In the genomic region with DNA sequence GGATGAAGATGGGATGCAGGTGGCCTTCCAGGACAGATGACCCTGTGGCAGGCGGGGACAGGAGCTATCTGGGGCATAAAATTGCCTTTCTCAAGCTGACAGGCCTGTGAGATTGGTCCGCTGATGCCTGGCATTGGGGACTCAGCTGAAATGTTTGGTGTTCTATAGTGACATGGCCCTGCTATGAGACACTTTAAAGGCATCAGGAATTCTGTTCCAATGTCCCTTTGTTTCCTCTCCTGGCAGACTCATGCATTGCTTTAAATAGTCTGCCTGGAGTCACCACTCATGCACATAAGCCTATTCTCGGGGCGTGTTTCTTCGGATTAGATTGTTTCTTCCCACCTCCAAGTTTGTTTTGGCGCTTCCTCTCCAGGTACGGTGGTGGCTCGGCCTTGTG, we compare ENCODE assay signal across 15 cellular contexts.
A peak's percentile ranks its signal among the peaks of the same experiment; 100 is the strongest.
DNase-seq lines count a peak whose midpoint lies in the region; ATAC-seq, FAIRE-seq and TF ChIP-seq lines count a peak whose summit lies in the region.
"Had no signal": no experiment of that assay in that cellular context is flagged by ENCODE, and none has a peak within 500 bp of the region (broad histone marks: within the 10 kb centered on the region; RNA-seq: fewer than 3 reads in every experiment).

No MANE protein-coding gene starts in this region.

- in situ Hi-C loops in HepG2 (cut with HindIII; ENCODE audit: extremely low pct_ligation_motif_present, low pct_unique_long_range_greater_than_20kb), result loop anchor here (5.0 to 10.0 kb wide), 4 partner anchors 86 to 538 kb away; no protein-coding TSS in a partner anchor

- H2BK12ac ChIP-seq in neuronal stem cell (ENCODE audit: low read length), result no peak overlapping the region

- TF ChIP-seq CTCF in HepG2 (CRISPR knock-in tag; IDR thresholded peaks at IDR 0.05), result no peak
- TF ChIP-seq CTCF in right lobe of liver (IDR thresholded peaks at IDR 0.05), result no peak
- TF ChIP-seq CTCF in left ventricle myocardium inferior (IDR thresholded peaks at IDR 0.05; ENCODE audit: borderline replicate concordance), result no peak

- no peaks in the 10 kb centered on the region for H3K36me3 Mint-ChIP-seq in CD8-positive, alpha-beta memory T cell
- H3K36me3 Mint-ChIP-seq: activated naive CD4-positive, alpha-beta T cell treated with anti-CD3 and anti-CD28 coated beads, Interleukin-2, amount 50 U/mL, for 24 hours had no signal

- intact Hi-C loops in HepG2 (cut with micrococcal nuclease; ENCODE audit: unreplicated experiment), result loop anchor here (1.0 to 10.0 kb wide), 5 partner anchors 86 to 611 kb away; partner anchors contain the start of gene NEDD4L
- intact Hi-C loops in right lobe of liver (cut with DNase I), result loop anchor here in 1 of 2 donors (10.0 kb wide), 1 partner anchor 272 kb away; no protein-coding TSS in a partner anchor
- intact Hi-C loops in left ventricle myocardium inferior (cut with micrococcal nuclease), result loop anchor here (10.0 kb wide), 1 partner anchor 88 kb away; no protein-coding TSS in a partner anchor

- H3K4ac ChIP-seq in neuronal stem cell (ENCODE audit: low read length), result no peak overlapping the region

- FAIRE-seq in HepG2 (lab: Jason Lieb, UNC), result no peak
- FAIRE-seq: GM12878, urothelium cell line had no signal

- no peak for TF ChIP-seq EP300 in HepG2 (IDR thresholded peaks at IDR 0.05; ENCODE audit: low read depth in 2 of 2, low read length in 2 of 2)
- TF ChIP-seq EP300 in HepG2 (CRISPR knock-in tag; IDR thresholded peaks at IDR 0.05; ENCODE audit: borderline replicate concordance), result no peak

- H2AFZ ChIP-seq in HepG2 (ENCODE audit: low read length), result no peak overlapping the region
- H2AFZ ChIP-seq in neuronal stem cell (ENCODE audit: low read length), result peak overlapping the region; percentile 70

- CTCF ChIA-PET in HepG2 (lab: Yijun Ruan, JAX; ENCODE audit: low intra/inter-chr PET ratio, low total read pairs), result interaction anchor here (1.3 to 2.8 kb wide), 4 partner anchors 79 to 450 kb away, joined by 4 to 36 read pairs (median 8); no protein-coding TSS in a partner anchor
- CTCF ChIA-PET in CD8-positive, alpha-beta memory T cell (lab: Charles Lee), result interaction anchor here (1.1 kb wide), 1 partner anchor 287 kb away, joined by 3 read pairs; no protein-coding TSS in a partner anchor

- POLR2A ChIA-PET in HepG2 (lab: Yijun Ruan, JAX), result interaction anchor here (1.0 to 4.4 kb wide), 5 partner anchors 77 to 534 kb away, joined by 3 to 24 read pairs (median 7); no protein-coding TSS in a partner anchor
- POLR2A ChIA-PET in CD8-positive, alpha-beta memory T cell (lab: Charles Lee), result no interaction called here

- no peak overlapping the region for H3K4me3 Mint-ChIP-seq in CD8-positive, alpha-beta memory T cell
- H3K4me3 Mint-ChIP-seq: activated naive CD4-positive, alpha-beta T cell treated with anti-CD3 and anti-CD28 coated beads, Interleukin-2, amount 50 U/mL, for 24 hours; activated T-cell treated with anti-CD3 and anti-CD28 coated beads, Interleukin-2, amount 50 U/mL, for 4 hours had no signal

- peak; percentile 8; the same call in 1 of the 3 replicates for ATAC-seq in HepG2
- ATAC-seq in right lobe of liver, result no peak
- no peak for ATAC-seq in esophagus mucosa
- no peak for ATAC-seq in HG02885 (IDR thresholded peaks at IDR 0.05; ENCODE audit: poor library complexity, unreplicated experiment)

- no peak overlapping the region for H2BK120ac ChIP-seq in neuronal stem cell (ENCODE audit: low read depth, low read length)

- H3K27me3 Mint-ChIP-seq in CD8-positive, alpha-beta memory T cell, result peaks cover 13 to 59% of the 10 kb centered on the region in 2 donors

- H3K9me3 Mint-ChIP-seq in CD8-positive, alpha-beta memory T cell, result no peaks in the 10 kb centered on the region
- H3K9me3 Mint-ChIP-seq: activated naive CD4-positive, alpha-beta T cell treated with anti-CD3 and anti-CD28 coated beads, Interleukin-2, amount 50 U/mL, for 24 hours; activated T-cell treated with anti-CD3 and anti-CD28 coated beads, Interleukin-2, amount 50 U/mL, for 4 hours had no signal

- H2BK5ac ChIP-seq in neuronal stem cell (ENCODE audit: low read length), result no peak overlapping the region

- no peak overlapping the region for H4K8ac ChIP-seq in neuronal stem cell (ENCODE audit: low read depth, low read length)

- H3K14ac ChIP-seq in neuronal stem cell (ENCODE audit: low read length), result no peak overlapping the region

- H3K79me2 ChIP-seq in HepG2 (ENCODE audit: insufficient read depth, low read length), result no peaks in the 10 kb centered on the region

- H3K18ac ChIP-seq in neuronal stem cell (ENCODE audit: low read length), result no peak overlapping the region

- H3K4me2 ChIP-seq in HepG2 (ENCODE audit: low read depth, low read length), result no peak overlapping the region
- no peak overlapping the region for H3K4me2 ChIP-seq in neuronal stem cell (ENCODE audit: insufficient read depth, low read length, poor library complexity, severe bottlenecking)

- H3K9ac ChIP-seq in HepG2 (ENCODE audit: insufficient read depth, low read depth, low read length), result no peak overlapping the region; the same call in 1 of the 2 replicates
- H3K9ac ChIP-seq in neuronal stem cell (ENCODE audit: low read depth, low read length, poor library complexity), result no peak overlapping the region

- no peaks in the 10 kb centered on the region for H4K20me1 ChIP-seq in HepG2 (ENCODE audit: insufficient read depth, low read length)

- no peaks in the 10 kb centered on the region for H3K79me1 ChIP-seq in neuronal stem cell (ENCODE audit: low read depth, low read length)

- H2BK15ac ChIP-seq in neuronal stem cell (ENCODE audit: low read length), result no peak overlapping the region

- H3K27me3 ChIP-seq in HepG2 (ENCODE audit: control insufficient read depth in 1 of 2, insufficient read depth in 2 of 2, low read length in 2 of 2) (no peaks in the 10 kb centered on the region), right lobe of liver (no peaks in the 10 kb centered on the region), left ventricle myocardium inferior (ENCODE audit: low read depth) (peaks cover 6% of the 10 kb centered on the region), neuronal stem cell (ENCODE audit: control insufficient read depth in 3 of 3, insufficient read depth in 3 of 3, low read depth in 1 of 3, low read length in 3 of 3) (no peaks in the 10 kb centered on the region)
- no peaks in the 10 kb centered on the region for H3K27me3 ChIP-seq in CD8-positive, alpha-beta memory T cell (ENCODE audit: insufficient read depth, low read length, poor library complexity, severe bottlenecking)

- peak overlapping the region; percentile 26 for H2AK5ac ChIP-seq in neuronal stem cell (ENCODE audit: low read depth, low read length)

- TF ChIP-seq POLR2A in HepG2 (IDR thresholded peaks at IDR 0.05; ENCODE audit: insufficient read depth in 1 of 2, low read depth in 2 of 2, low read length in 2 of 2) (no peak), right lobe of liver (IDR thresholded peaks at IDR 0.05) (no peak)

- H3K36me3 ChIP-seq in HepG2 (replicated peaks in 1 of 2; ENCODE audit: control insufficient read depth in 1 of 2, insufficient read depth in 2 of 2, low read length in 2 of 2), result no peaks in the 10 kb centered on the region; a peak in 1 of 5 replicates
- H3K36me3 ChIP-seq in right lobe of liver, result no peaks in the 10 kb centered on the region
- H3K36me3 ChIP-seq in left ventricle myocardium inferior, result no peaks in the 10 kb centered on the region
- H3K36me3 ChIP-seq in neuronal stem cell (replicated peaks in 1 of 2; ENCODE audit: control insufficient read depth in 2 of 2, insufficient read depth in 2 of 2, low read length in 2 of 2), result no peaks in the 10 kb centered on the region
- H3K36me3 ChIP-seq in CD8-positive, alpha-beta memory T cell (ENCODE audit: insufficient read depth, low read length), result no peaks in the 10 kb centered on the region

- H3K4me1 ChIP-seq in HepG2 (ENCODE audit: insufficient read depth, low read length) (peaks cover 98% of the 10 kb centered on the region), right lobe of liver (peaks cover 0 to 9% (median 0%) of the 10 kb centered on the region in 4 donors), left ventricle myocardium inferior (peaks cover 30% of the 10 kb centered on the region), neuronal stem cell (ENCODE audit: control insufficient read depth in 2 of 2, insufficient read depth in 1 of 2, low read depth in 1 of 2, low read length in 2 of 2) (peaks cover 2 to 5% of the 10 kb centered on the region in 2 donors)
- H3K4me1 ChIP-seq in CD8-positive, alpha-beta memory T cell (ENCODE audit: insufficient read depth, low read length), result no peaks in the 10 kb centered on the region

- H4K91ac ChIP-seq in neuronal stem cell (ENCODE audit: low read depth, low read length, poor library complexity), result no peak overlapping the region

- no peak overlapping the region for H3K23ac ChIP-seq in neuronal stem cell (ENCODE audit: low read depth, low read length, poor library complexity)

- DNase-seq in HepG2 (ENCODE audit: low spot score) (no peak), right lobe of liver (no peak), left ventricle myocardium inferior (no peak), neuronal stem cell (ENCODE audit: low spot score) (no peak), NCI-H187 (lab: John Stamatoyannopoulos, UW) (no peak)
- DNase-seq in CD8-positive, alpha-beta memory T cell, result no peak
- DNase-seq: cortex of kidney, GF-D8 had no signal

- 90% methylated on average over 6 of the region's 8 CpGs for WGBS in HepG2 (ENCODE audit: low lambda C conversion rate)
- WGBS in right lobe of liver (ENCODE audit: insufficient coverage, low coverage, low lambda C conversion rate, missing lambda C conversion rate), result 56% methylated on average over 6 of the region's 8 CpGs
- no CpG with 5 or more reads among the region's 8 CpGs for WGBS in neuronal stem cell (ENCODE audit: extremely low coverage in 2 of 2, insufficient read length in 2 of 2, insufficient replicate concordance in 1 of 2), 2 donors

- H3K4me1 Mint-ChIP-seq in CD8-positive, alpha-beta memory T cell, result peaks cover 8 to 11% (median 8%) of the 10 kb centered on the region in 3 donors

- TF ChIP-seq RAD21 in HepG2 (CRISPR knock-in tag; IDR thresholded peaks at IDR 0.05), result no peak

- H3K9me3 ChIP-seq in HepG2 (ENCODE audit: low read length) (no peaks in the 10 kb centered on the region), right lobe of liver (no peaks in the 10 kb centered on the region), left ventricle myocardium inferior (replicated peaks) (no peaks in the 10 kb centered on the region), neuronal stem cell (replicated peaks in 1 of 2; ENCODE audit: control insufficient read depth in 2 of 2, insufficient read depth in 1 of 2, low read depth in 1 of 2, low read length in 2 of 2) (no peaks in the 10 kb centered on the region)
- no peaks in the 10 kb centered on the region for H3K9me3 ChIP-seq in CD8-positive, alpha-beta memory T cell (ENCODE audit: low read length)

- H3K27ac ChIP-seq in HepG2 (ENCODE audit: extremely low read length, insufficient read depth, low read length) (peak overlapping the region; percentile 63), right lobe of liver (peak overlapping the region in 1 of 3 donors; percentile 31), left ventricle myocardium inferior (replicated peaks) (peak overlapping the region; percentile 73), neuronal stem cell (replicated peaks; ENCODE audit: low read length) (no peak overlapping the region)
- no peak overlapping the region for H3K27ac ChIP-seq in CD8-positive, alpha-beta memory T cell (ENCODE audit: low read depth, low read length)

- H3K27ac Mint-ChIP-seq in CD8-positive, alpha-beta memory T cell, result no peak overlapping the region

- H3K4me3 ChIP-seq in HepG2 (replicated peaks in 1 of 3; ENCODE audit: insufficient read depth in 1 of 3, low read depth in 2 of 3, low read length in 3 of 3) (no peak overlapping the region), right lobe of liver (no peak overlapping the region), left ventricle myocardium inferior (peak overlapping the region; percentile 39), neuronal stem cell (ENCODE audit: low read length in 2 of 2) (no peak overlapping the region)
- no peak overlapping the region for H3K4me3 ChIP-seq in CD8-positive, alpha-beta memory T cell (ENCODE audit: low read length)
- H3K4me3 ChIP-seq: GM12878, skin epidermis had no signal

- no TSS peak for BruUV-seq in HepG2 (replicated peaks; lab: Mats Ljungman, UMichigan)

Comparison
In these comparisons a context has a peak if more than half of its experiments do, and no peak if none do; other contexts are left out.
1. H3K27ac ChIP-seq: peak in HepG2 (single experiment) and left ventricle myocardium inferior (single experiment); none in neuronal stem cell (single experiment) and CD8-positive, alpha-beta memory T cell (single experiment).